Comparison of ENCODE assay signal across 32 cellular contexts in the genomic region with DNA sequence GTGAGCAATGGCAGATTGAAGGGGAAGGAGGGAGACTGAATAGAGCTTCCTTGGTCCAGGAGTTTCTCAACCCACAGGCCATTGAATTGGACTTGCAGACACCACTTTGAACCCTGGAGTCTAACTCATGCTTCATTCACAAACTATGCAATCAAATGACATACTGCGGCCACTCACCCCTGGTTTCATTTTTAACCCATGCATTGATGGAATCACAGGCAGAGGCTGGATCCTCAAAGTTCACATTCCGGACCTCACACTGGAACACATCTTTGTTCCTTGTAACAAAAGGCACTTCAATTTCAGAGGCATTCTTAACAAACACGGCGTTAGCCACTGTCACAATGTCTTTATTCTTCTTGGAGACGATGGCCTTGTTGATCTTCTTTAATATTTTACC. TPM values are rescaled to one million over a fixed set of nuclear protein-coding genes. Genes with fewer than 3 reads are reported as not detected.
DNase-seq lines count a peak whose midpoint lies in the region; ATAC-seq, FAIRE-seq and TF ChIP-seq lines count a peak whose summit lies in the region.
"Had no signal": no experiment of that assay in that cellular context is flagged by ENCODE, and none has a peak within 500 bp of the region (broad histone marks: within the 10 kb centered on the region; RNA-seq: fewer than 3 reads in every experiment).

No MANE protein-coding gene starts in this region.

- H2AFZ ChIP-seq in neural progenitor cell (replicated peaks) = no peak overlapping the region

- peak overlapping the region; percentile 83 for H3K27ac ChIP-seq in epithelial cell of prostate
- H3K27ac ChIP-seq in neural progenitor cell = no peak overlapping the region
- H3K27ac ChIP-seq: foreskin keratinocyte, heart right ventricle, right lobe of liver, thoracic aorta had no signal

- H3K27me3 Mint-ChIP-seq in neural progenitor cell (ENCODE audit: insufficient read depth, low read depth) = peaks cover 2% of the 10 kb centered on the region
- H3K27me3 Mint-ChIP-seq: brain; CD4-positive, alpha-beta T cell had no signal

- no peaks in the 10 kb centered on the region for H4K20me1 ChIP-seq in neural progenitor cell (ENCODE audit: low read depth)

- H3K4me1 ChIP-seq in neural progenitor cell = no peaks in the 10 kb centered on the region
- H3K4me1 ChIP-seq: right lobe of liver had no signal

- no peak overlapping the region for H3K4me3 ChIP-seq in neural progenitor cell
- H3K4me3 ChIP-seq: heart right ventricle, MG63, right lobe of liver, thoracic aorta had no signal

- H3K9me3 ChIP-seq in neural progenitor cell (ENCODE audit: low read depth) = no peaks in the 10 kb centered on the region
- H3K9me3 ChIP-seq: MG63, right lobe of liver, thoracic aorta had no signal

- no peak overlapping the region for H3K9ac ChIP-seq in neural progenitor cell

- H3K27me3 ChIP-seq in neural progenitor cell = no peaks in the 10 kb centered on the region
- H3K27me3 ChIP-seq: foreskin keratinocyte, heart right ventricle, MG63, right lobe of liver had no signal

- H3K36me3 Mint-ChIP-seq in neural progenitor cell = peaks cover 9% of the 10 kb centered on the region
- H3K36me3 Mint-ChIP-seq: memory B cell had no signal

- peak; percentile 65 for DNase-seq in EH (ENCODE audit: low read depth)
- DNase-seq in OCI-M1 (lab: John Stamatoyannopoulos, UW) = peak; percentile 19
- DNase-seq in epithelial cell of prostate (ENCODE audit: low read depth, low spot score) = no peak
- DNase-seq in neural progenitor cell (ENCODE audit: low spot score) = peak; percentile 28
- DNase-seq in cerebellum (ENCODE audit: low spot score) = no peak
- no peak for DNase-seq in GM19239 (ENCODE audit: insufficient read length, low spot score)
- DNase-seq: activated CD8-positive, alpha-beta T cell treated with anti-CD3 and anti-CD28 coated beads, Interleukin-2, amount 10 ng/mL, durations not matched to agents 7 days and 5 days; activated effector memory CD4-positive, alpha-beta T cell treated with anti-CD3 and anti-CD28 coated beads, Interleukin-2, amount 50 U/mL, for 16 hours; activated T-cell treated with anti-CD3 and anti-CD28 coated beads for 4 hours; CD4-positive, alpha-beta T cell; effector CD4-positive, alpha-beta T cell; foreskin keratinocyte; H9; heart right ventricle; KG1; MG63; NCI-H2029; NCI-H526; posterior cingulate gyrus; right lobe of liver; stimulated activated CD4-positive, alpha-beta T cell treated with anti-CD3 and anti-CD28 coated beads, Interleukin-15, amount 100 ng/mL, for 24 hours; stimulated activated naive CD4-positive, alpha-beta T cell treated with Interleukin-2 at 50 U/mL for 16 hours; T-helper 1 cell had no signal

- H3K36me3 ChIP-seq in neural progenitor cell = no peaks in the 10 kb centered on the region
- H3K36me3 ChIP-seq: right lobe of liver, thoracic aorta had no signal

- H3K79me2 ChIP-seq in neural progenitor cell (ENCODE audit: low read depth) = no peaks in the 10 kb centered on the region

- H3F3A ChIP-seq in neural progenitor cell (ENCODE audit: low read depth) = no peaks in the 10 kb centered on the region

- peaks cover 4% of the 10 kb centered on the region for H3K4me1 Mint-ChIP-seq in neural progenitor cell
- H3K4me1 Mint-ChIP-seq: memory B cell had no signal

- TF ChIP-seq CTCF in neural progenitor cell (IDR thresholded peaks at IDR 0.05) = no peak

- H3K4me2 ChIP-seq in neural progenitor cell = no peak overlapping the region

- ATAC-seq in HG02571 (IDR thresholded peaks at IDR 0.05; ENCODE audit: unreplicated experiment) = no peak
- ATAC-seq: activated CD4-positive, CD25-positive, alpha-beta regulatory T cell treated with anti-CD3 and anti-CD28 coated beads, Interleukin-2, amount 50 U/mL, for 24 hours; activated CD8-positive, alpha-beta T cell treated with anti-CD3 and anti-CD28 coated beads, Interleukin-2, amount 10 ng/mL, durations not matched to agents 7 days and 5 days; foreskin keratinocyte; heart right ventricle had no signal

- FAIRE-seq in GM19239 (lab: Jason Lieb, UNC) = no peak
- FAIRE-seq: colon, HTR-8/SVneo, RCC 7860, urothelium cell line had no signal

- H3K4me3 Mint-ChIP-seq in neural progenitor cell = no peak overlapping the region
- H3K4me3 Mint-ChIP-seq: activated CD8-positive, alpha-beta T cell treated with anti-CD3 and anti-CD28 coated beads, Interleukin-2, amount 10 ng/mL, durations not matched to agents 7 days and 5 days; brain; CD4-positive, alpha-beta T cell; H9; memory B cell had no signal

- no peaks in the 10 kb centered on the region for H3K9me3 Mint-ChIP-seq in neural progenitor cell
- H3K9me3 Mint-ChIP-seq: brain; CD4-positive, alpha-beta T cell; H9; memory B cell had no signal

- no peak overlapping the region for H3K27ac Mint-ChIP-seq in neural progenitor cell
- H3K27ac Mint-ChIP-seq: CD4-positive, alpha-beta T cell; memory B cell had no signal

RNA-seq across cellular contexts. Expression of a gene that starts 40.7 kb away (rescaled TPM):
- total RNA-seq in neural progenitor cell (ENCODE audit: low replicate concordance) (56.6 and 70.8 TPM in 2 replicates), cerebellum (27.9 TPM)

RNA-seq across cellular contexts. Expression of a gene that starts 41.1 kb away (rescaled TPM):
- total RNA-seq in neural progenitor cell (ENCODE audit: low replicate concordance) (19.6 and 28.8 TPM in 2 replicates), cerebellum (42.3 TPM)

RNA-seq across cellular contexts. Expression of a gene that starts 52.8 kb away (rescaled TPM):
- total RNA-seq in neural progenitor cell (ENCODE audit: low replicate concordance) = 119 and 177 TPM in 2 replicates
- 58.1 TPM for total RNA-seq in cerebellum

Comparison
In these comparisons a context has a peak if more than half of its experiments do, and no peak if none do; other contexts are left out.
1. DNase-seq: peak in EH (single experiment), OCI-M1 (single experiment) and neural progenitor cell (single experiment); none in epithelial cell of prostate (single experiment), cerebellum (single experiment) and GM19239 (single experiment).